1 cellular context compared by ENCODE assay signal in the genomic region with DNA sequence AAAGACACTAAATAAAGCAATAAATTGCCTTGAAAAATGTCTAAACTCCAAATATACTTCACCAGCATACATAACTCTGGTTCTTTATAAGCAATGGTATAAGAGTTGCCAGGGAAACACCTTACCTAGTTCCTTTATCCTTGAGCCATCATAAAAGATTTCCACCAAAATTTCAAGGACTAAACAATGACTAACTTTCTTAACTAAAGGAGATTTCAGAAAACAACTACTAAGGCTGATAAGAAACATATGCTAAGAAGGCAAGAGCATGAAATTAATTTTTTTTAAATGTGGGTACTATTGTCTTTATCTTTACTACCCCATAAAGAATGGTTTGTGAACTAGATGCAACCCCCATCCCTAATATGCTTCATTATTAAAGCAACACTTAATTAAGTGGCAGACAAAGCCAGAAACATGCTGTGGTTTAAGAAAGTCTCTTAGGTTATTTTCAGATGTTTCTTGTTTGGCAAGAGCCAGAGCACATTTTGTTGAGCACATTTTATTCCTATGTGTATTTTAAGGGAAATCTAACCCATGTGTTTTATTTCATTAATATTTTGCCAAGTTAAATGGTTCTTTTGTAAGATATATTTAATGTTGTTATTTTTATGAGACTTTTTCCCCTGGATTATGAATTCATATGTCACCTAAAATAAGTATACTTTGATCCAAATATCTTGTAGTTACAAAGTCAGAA.
TF ChIP-seq lines count a peak whose summit lies in the region.

No MANE protein-coding gene starts in this region.

TF ChIP-seq in GM23338, 12 proteins besides CTCF, POLR2A, EP300 and RAD21 (continued from another document):
- TF ChIP-seq ZNF462 (CRISPR knock-in tag; IDR thresholded peaks at IDR 0.05), result no peak
- no peak for TF ChIP-seq EZH2phosphoT487 (IDR thresholded peaks at IDR 0.05; ENCODE audit: unreplicated experiment)
- TF ChIP-seq STAT1 (IDR thresholded peaks at IDR 0.05; ENCODE audit: unreplicated experiment), result no peak
